In the genomic region with DNA sequence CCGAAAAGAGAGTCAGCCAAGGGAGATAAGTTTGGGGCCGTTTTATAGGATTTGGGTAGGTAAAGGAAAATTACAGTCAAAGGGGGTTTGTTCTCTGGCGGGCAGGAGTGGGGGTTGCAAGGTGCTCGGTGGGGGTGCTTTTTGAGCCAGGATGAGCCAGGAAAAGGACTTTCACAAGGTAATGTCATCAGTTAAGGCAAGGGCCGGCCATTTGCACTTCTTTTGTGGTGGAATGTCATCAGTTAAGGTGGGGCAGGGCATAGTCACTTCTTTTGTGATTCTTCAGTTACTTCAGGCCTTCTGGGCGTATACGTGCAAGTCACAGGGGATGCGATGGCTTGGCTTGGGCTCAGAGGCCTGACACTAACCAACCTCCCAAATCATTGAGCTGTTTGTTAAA, we compare ENCODE assay signal across 1 cellular context.
TF ChIP-seq lines count a peak whose summit lies in the region.

No MANE protein-coding gene starts in this region.

TF ChIP-seq in GM23338, 12 proteins besides CTCF, POLR2A, EP300 and RAD21:
- TF ChIP-seq NANOG (IDR thresholded peaks at IDR 0.05; ENCODE audit: borderline replicate concordance): peak; percentile 78
- peak; percentile 30; the same call in 1 of the 2 replicates for TF ChIP-seq POLR2AphosphoS5 (IDR thresholded peaks at IDR 0.05; ENCODE audit: low read depth)
- 0 out of 2 replicates have a peak, but pooled peaks have one; percentile 38 for TF ChIP-seq CREB1 (CRISPR knock-in tag; IDR thresholded peaks at IDR 0.05; ENCODE audit: low read depth)
- TF ChIP-seq, protein P1, sequence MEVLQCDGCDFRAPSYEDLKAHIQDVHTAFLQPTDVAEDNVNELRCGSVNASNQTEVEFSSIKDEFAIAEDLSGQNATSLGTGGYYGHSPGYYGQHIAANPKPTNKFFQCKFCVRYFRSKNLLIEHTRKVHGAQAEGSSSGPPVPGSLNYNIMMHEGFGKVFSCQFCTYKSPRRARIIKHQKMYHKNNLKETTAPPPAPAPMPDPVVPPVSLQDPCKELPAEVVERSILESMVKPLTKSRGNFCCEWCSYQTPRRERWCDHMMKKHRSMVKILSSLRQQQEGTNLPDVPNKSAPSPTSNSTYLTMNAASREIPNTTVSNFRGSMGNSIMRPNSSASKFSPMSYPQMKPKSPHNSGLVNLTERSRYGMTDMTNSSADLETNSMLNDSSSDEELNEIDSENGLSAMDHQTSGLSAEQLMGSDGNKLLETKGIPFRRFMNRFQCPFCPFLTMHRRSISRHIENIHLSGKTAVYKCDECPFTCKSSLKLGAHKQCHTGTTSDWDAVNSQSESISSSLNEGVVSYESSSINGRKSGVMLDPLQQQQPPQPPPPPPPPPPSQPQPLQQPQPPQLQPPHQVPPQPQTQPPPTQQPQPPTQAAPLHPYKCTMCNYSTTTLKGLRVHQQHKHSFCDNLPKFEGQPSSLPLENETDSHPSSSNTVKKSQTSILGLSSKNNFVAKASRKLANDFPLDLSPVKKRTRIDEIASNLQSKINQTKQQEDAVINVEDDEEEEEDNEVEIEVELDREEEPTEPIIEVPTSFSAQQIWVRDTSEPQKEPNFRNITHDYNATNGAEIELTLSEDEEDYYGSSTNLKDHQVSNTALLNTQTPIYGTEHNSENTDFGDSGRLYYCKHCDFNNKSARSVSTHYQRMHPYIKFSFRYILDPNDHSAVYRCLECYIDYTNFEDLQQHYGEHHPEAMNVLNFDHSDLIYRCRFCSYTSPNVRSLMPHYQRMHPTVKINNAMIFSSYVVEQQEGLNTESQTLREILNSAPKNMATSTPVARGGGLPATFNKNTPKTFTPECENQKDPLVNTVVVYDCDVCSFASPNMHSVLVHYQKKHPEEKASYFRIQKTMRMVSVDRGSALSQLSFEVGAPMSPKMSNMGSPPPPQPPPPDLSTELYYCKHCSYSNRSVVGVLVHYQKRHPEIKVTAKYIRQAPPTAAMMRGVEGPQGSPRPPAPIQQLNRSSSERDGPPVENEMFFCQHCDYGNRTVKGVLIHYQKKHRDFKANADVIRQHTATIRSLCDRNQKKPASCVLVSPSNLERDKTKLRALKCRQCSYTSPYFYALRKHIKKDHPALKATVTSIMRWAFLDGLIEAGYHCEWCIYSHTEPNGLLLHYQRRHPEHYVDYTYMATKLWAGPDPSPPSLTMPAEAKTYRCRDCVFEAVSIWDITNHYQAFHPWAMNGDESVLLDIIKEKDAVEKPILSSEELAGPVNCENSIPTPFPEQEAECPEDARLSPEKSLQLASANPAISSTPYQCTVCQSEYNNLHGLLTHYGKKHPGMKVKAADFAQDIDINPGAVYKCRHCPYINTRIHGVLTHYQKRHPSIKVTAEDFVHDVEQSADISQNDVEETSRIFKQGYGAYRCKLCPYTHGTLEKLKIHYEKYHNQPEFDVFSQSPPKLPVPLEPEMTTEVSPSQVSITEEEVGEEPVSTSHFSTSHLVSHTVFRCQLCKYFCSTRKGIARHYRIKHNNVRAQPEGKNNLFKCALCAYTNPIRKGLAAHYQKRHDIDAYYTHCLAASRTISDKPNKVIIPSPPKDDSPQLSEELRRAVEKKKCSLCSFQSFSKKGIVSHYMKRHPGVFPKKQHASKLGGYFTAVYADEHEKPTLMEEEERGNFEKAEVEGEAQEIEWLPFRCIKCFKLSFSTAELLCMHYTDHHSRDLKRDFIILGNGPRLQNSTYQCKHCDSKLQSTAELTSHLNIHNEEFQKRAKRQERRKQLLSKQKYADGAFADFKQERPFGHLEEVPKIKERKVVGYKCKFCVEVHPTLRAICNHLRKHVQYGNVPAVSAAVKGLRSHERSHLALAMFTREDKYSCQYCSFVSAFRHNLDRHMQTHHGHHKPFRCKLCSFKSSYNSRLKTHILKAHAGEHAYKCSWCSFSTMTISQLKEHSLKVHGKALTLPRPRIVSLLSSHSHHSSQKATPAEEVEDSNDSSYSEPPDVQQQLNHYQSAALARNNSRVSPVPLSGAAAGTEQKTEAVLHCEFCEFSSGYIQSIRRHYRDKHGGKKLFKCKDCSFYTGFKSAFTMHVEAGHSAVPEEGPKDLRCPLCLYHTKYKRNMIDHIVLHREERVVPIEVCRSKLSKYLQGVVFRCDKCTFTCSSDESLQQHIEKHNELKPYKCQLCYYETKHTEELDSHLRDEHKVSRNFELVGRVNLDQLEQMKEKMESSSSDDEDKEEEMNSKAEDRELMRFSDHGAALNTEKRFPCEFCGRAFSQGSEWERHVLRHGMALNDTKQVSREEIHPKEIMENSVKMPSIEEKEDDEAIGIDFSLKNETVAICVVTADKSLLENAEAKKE (CRISPR knock-in tag; IDR thresholded peaks at IDR 0.05): 0 out of 2 replicates have a peak, but pooled peaks have one; percentile 8
TF ChIP-seq in GM23338: peak in this region for 4; not testable (repeated sequence) for 8.
